Comparison of ENCODE assay signal across 33 cellular contexts in genomic region chr4:125904802-125905201, GRCh38.
"Had no signal": no experiment of that assay in that cellular context is flagged by ENCODE, and none has a peak within 500 bp of the region (broad histone marks: within the 10 kb centered on the region; RNA-seq: fewer than 3 reads in every experiment).

No MANE protein-coding gene starts in this region.

- DNase-seq: activated B cell treated with CpG ODN at 0.5 μM for 24 hours; activated CD4-positive, alpha-beta memory T cell treated with anti-CD3 and anti-CD28 coated beads for 36 hours; activated CD4-positive, alpha-beta T cell treated with anti-CD3 and anti-CD28 coated beads for 4 hours; activated CD4-positive, alpha-beta T cell treated with anti-CD3 and anti-CD28 coated beads, Interleukin-2, amount 10 ng/mL, durations not matched to agents 24 days and 14 days; activated CD4-positive, alpha-beta T cell treated with anti-CD3 and anti-CD28 coated beads, Interleukin-2, amount 50 U/mL, for 1 hour; activated CD4-positive, alpha-beta T cell treated with anti-CD3 and anti-CD28 coated beads, Interleukin-2, amount 50 U/mL, for 4 hours; activated CD4-positive, CD25-positive, alpha-beta regulatory T cell treated with anti-CD3 and anti-CD28 coated beads, Interleukin-2, amount 50 U/mL, for 72 hours; activated CD8-positive, alpha-beta memory T cell treated with anti-CD3 and anti-CD28 coated beads, Interleukin-2, amount 50 U/mL, for 4 hours; activated CD8-positive, alpha-beta T cell treated with anti-CD3 and anti-CD28 coated beads for 36 hours; activated effector memory CD4-positive, alpha-beta T cell treated with anti-CD3 and anti-CD28 coated beads, Interleukin-2, amount 50 U/mL, for 16 hours; activated gamma-delta T cell treated with Interleukin-2 at 50 U/mL for 16 hours; activated naive CD4-positive, alpha-beta T cell; activated naive CD4-positive, alpha-beta T cell treated with anti-CD3 and anti-CD28 coated beads for 36 hours; activated naive CD4-positive, alpha-beta T cell treated with anti-CD3 and anti-CD28 coated beads, Interleukin-2, amount 50 U/mL, for 16 hours; activated naive CD8-positive, alpha-beta T cell treated with anti-CD3 and anti-CD28 coated beads for 36 hours; activated T-cell treated with anti-CD3 and anti-CD28 coated beads for 4 hours; activated T-cell treated with anti-CD3 and anti-CD28 coated beads, Interleukin-2, amount 50 U/mL, for 1 hour; activated T-cell treated with anti-CD3 and anti-CD28 coated beads, Interleukin-2, amount 50 U/mL, for 4 hours; activated T-cell treated with anti-CD3 and anti-CD28 coated beads, Interleukin-2, amount 50 U/mL, for 72 hours; adrenal gland; amniotic stem cell; aorta; body of pancreas; brain microvascular endothelial cell; central memory CD4-positive, alpha-beta T cell; T-helper 2 cell; T-helper 9 cell had no signal

- H3K27me3 ChIP-seq: adrenal gland, body of pancreas, brain microvascular endothelial cell, breast epithelium had no signal

- H3K4me1 ChIP-seq: adrenal gland, body of pancreas, breast epithelium had no signal

- H3K36me3 ChIP-seq: adrenal gland, brain microvascular endothelial cell, breast epithelium had no signal

- H3K27ac ChIP-seq: adrenal gland, body of pancreas, brain microvascular endothelial cell, breast epithelium, VCaP had no signal

- H3K9me3 ChIP-seq: adrenal gland, body of pancreas, breast epithelium had no signal

- FAIRE-seq: astrocyte, TTC549 had no signal

- ATAC-seq: activated CD8-positive, alpha-beta T cell treated with anti-CD3 and anti-CD28 coated beads for 36 hours; activated naive CD4-positive, alpha-beta T cell treated with anti-CD3 and anti-CD28 coated beads, Interleukin-2, amount 50 U/mL, for 72 hours; activated T-cell treated with anti-CD3 and anti-CD28 coated beads, Interleukin-2, amount 50 U/mL, for 4 hours; activated T-cell treated with anti-CD3 and anti-CD28 coated beads, Interleukin-2, amount 50 U/mL, for 72 hours; activated T-helper 17 cell treated with anti-CD3 and anti-CD28 coated beads, Interleukin-2, amount 50 U/mL, for 72 hours; body of pancreas had no signal

- H3K4me3 ChIP-seq: adrenal gland, body of pancreas, breast epithelium had no signal
